ENCODE assay signal across 1 cellular context in the genomic region with DNA sequence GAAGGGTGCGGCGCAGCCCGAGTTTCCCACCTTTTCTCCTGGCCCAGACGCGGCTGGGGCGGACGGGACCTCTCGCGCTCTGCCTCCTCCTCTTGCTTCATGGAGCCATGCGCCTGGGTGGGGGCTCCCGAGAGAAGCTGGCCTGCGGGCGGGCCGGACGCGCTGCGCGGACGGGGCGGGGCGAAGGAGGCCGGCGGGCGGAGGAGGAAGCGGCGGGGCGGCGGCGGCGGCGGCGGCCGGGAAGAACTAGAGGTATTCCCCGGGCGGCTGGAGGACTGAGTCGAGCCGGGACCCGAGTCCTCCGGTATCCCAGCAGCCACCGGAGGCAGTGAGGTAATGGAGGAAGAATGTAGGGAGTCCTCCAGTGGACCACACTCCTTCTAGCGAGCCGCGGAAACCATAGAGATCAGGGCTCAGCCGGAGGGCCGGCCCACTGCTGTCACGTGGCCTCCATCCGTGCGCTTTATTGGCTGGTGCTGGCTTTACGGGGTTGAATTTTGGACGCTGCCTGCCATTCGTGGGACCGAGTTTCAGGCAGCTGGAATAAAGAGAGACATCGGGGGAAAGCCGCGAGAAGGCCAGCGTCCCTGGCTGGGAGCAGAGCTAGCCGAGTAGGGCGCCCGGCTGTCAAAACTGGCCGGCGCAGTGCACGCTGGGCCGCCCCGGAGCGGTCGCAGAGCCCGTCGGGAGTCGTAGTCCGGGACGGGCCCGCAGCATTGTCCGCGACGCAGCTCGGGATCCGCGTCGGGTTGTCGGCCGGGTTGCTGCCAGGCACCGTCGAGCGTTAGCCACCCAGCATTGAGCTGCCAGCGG.
TF ChIP-seq lines count a peak whose summit lies in the region.

A gene (minus strand): TSS at position 177 of the 813 bp plus-strand sequence. CDS start 11,722 bp downstream, outside the sequence.

TF ChIP-seq in IMR-90, 13 proteins besides CTCF, POLR2A, EP300 and RAD21:
- TF ChIP-seq, protein P1, sequence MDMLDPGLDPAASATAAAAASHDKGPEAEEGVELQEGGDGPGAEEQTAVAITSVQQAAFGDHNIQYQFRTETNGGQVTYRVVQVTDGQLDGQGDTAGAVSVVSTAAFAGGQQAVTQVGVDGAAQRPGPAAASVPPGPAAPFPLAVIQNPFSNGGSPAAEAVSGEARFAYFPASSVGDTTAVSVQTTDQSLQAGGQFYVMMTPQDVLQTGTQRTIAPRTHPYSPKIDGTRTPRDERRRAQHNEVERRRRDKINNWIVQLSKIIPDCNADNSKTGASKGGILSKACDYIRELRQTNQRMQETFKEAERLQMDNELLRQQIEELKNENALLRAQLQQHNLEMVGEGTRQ (IDR thresholded peaks at IDR 0.05; ENCODE audit: low read depth, low read length) = peak; percentile 58
